In genomic region chr19:19120308-19121156, GRCh38 we compare ENCODE assay signal across 8 cellular contexts. TPM values are rescaled to one million over a fixed set of nuclear protein-coding genes. Genes with fewer than 3 reads are reported as not detected.
DNase-seq lines count a peak whose midpoint lies in the region; ATAC-seq and TF ChIP-seq lines count a peak whose summit lies in the region.

No MANE protein-coding gene starts in this region.

- WGBS in endodermal cell (ENCODE audit: insufficient coverage in 1 of 2, insufficient read length in 1 of 2), 2 experiments, result 66 to 98% methylated on average over 11 to 31 of the region's 34 CpGs

- H3K27ac ChIP-seq in endodermal cell (ENCODE audit: low read depth, low read length), result no peak overlapping the region
- peak overlapping the region; percentile 14 for H3K27ac ChIP-seq in naive thymus-derived CD4-positive, alpha-beta T cell (ENCODE audit: low read depth, low read length)

- POLR2A ChIA-PET in naive thymus-derived CD4-positive, alpha-beta T cell (lab: Charles Lee), result interaction anchor here (0.5 kb wide), 1 partner anchor 44 kb away, joined by 4 read pairs; no protein-coding TSS in a partner anchor

- H3K4me1 Mint-ChIP-seq in endodermal cell, result no peaks in the 10 kb centered on the region
- H3K4me1 Mint-ChIP-seq in naive thymus-derived CD4-positive, alpha-beta T cell, result no peaks in the 10 kb centered on the region

- H3K27ac Mint-ChIP-seq in endodermal cell, result no peak overlapping the region
- H3K27ac Mint-ChIP-seq in naive thymus-derived CD4-positive, alpha-beta T cell, result no peak overlapping the region

- peak; percentile 98 for DNase-seq in ELF-1 (ENCODE audit: low read depth, low spot score)
- peak; percentile 51 for DNase-seq in NCI-H2029 (lab: John Stamatoyannopoulos, UW)
- DNase-seq in endodermal cell, result peak; percentile 100
- DNase-seq in naive thymus-derived CD4-positive, alpha-beta T cell, result no peak
- no peak for DNase-seq in activated CD4-positive, CD25-positive, alpha-beta regulatory T cell treated with anti-CD3 and anti-CD28 coated beads, Interleukin-2, amount 50 U/mL, for 72 hours

- peaks cover 46% of the 10 kb centered on the region for H3K36me3 Mint-ChIP-seq in endodermal cell (ENCODE audit: low read depth)
- peaks cover 14 to 31% (median 20%) of the 10 kb centered on the region in 5 donors for H3K36me3 Mint-ChIP-seq in naive thymus-derived CD4-positive, alpha-beta T cell

- H3K9ac ChIP-seq in endodermal cell (ENCODE audit: extremely low read depth, low read length, poor library complexity, severe bottlenecking), result no peak overlapping the region

- no peaks in the 10 kb centered on the region for H3K4me1 ChIP-seq in endodermal cell (ENCODE audit: control insufficient read depth, insufficient read depth, low read length)
- no peaks in the 10 kb centered on the region for H3K4me1 ChIP-seq in naive thymus-derived CD4-positive, alpha-beta T cell (ENCODE audit: control insufficient read depth in 2 of 2, insufficient read depth in 2 of 2, low read length in 2 of 2)

- peak; percentile 16 for ATAC-seq in naive thymus-derived CD4-positive, alpha-beta T cell
- ATAC-seq in GM18909 (IDR thresholded peaks at IDR 0.05; ENCODE audit: poor library complexity, unreplicated experiment) (no peak), GM21423 (IDR thresholded peaks at IDR 0.05; ENCODE audit: unreplicated experiment) (no peak), HG02852 (IDR thresholded peaks at IDR 0.05; ENCODE audit: unreplicated experiment) (no peak)

- peaks cover 18% of the 10 kb centered on the region for H3K9me3 ChIP-seq in endodermal cell (ENCODE audit: control insufficient read depth, low read length)
- no peaks in the 10 kb centered on the region for H3K9me3 ChIP-seq in naive thymus-derived CD4-positive, alpha-beta T cell (ENCODE audit: control insufficient read depth in 2 of 3, low read length in 3 of 3)

- no peak overlapping the region for H3K4me3 ChIP-seq in endodermal cell (ENCODE audit: low read length)
- H3K4me3 ChIP-seq in naive thymus-derived CD4-positive, alpha-beta T cell (ENCODE audit: low read length), result no peak overlapping the region

- no peaks in the 10 kb centered on the region for H3K27me3 ChIP-seq in endodermal cell (ENCODE audit: control insufficient read depth, insufficient read depth, low read length, poor library complexity, severe bottlenecking)
- no peaks in the 10 kb centered on the region for H3K27me3 ChIP-seq in naive thymus-derived CD4-positive, alpha-beta T cell (ENCODE audit: control insufficient read depth in 2 of 2, insufficient read depth in 2 of 2, low read length in 2 of 2)

- H3K4me3 Mint-ChIP-seq in endodermal cell, result peak overlapping the region; percentile 33
- H3K4me3 Mint-ChIP-seq in naive thymus-derived CD4-positive, alpha-beta T cell, result no peak overlapping the region

- peaks cover 31% of the 10 kb centered on the region for H3K36me3 ChIP-seq in endodermal cell (ENCODE audit: control insufficient read depth, insufficient read depth, low read length)
- H3K36me3 ChIP-seq in naive thymus-derived CD4-positive, alpha-beta T cell (ENCODE audit: control insufficient read depth in 2 of 3, insufficient read depth in 3 of 3, low read length in 3 of 3), result peaks cover 0 to 30% (median 0%) of the 10 kb centered on the region in 3 experiments

- H3K27me3 Mint-ChIP-seq in endodermal cell (ENCODE audit: insufficient read depth), result no peaks in the 10 kb centered on the region
- H3K27me3 Mint-ChIP-seq in naive thymus-derived CD4-positive, alpha-beta T cell, result no peaks in the 10 kb centered on the region

- intact Hi-C loops in naive thymus-derived CD4-positive, alpha-beta T cell (cut with micrococcal nuclease), result no loop called here

- peak; percentile 45 for TF ChIP-seq CTCF in endodermal cell (conservative IDR thresholded peaks at IDR 0.05)

- CTCF ChIA-PET in naive thymus-derived CD4-positive, alpha-beta T cell (lab: Charles Lee), result no interaction called here

- H3K9me3 Mint-ChIP-seq in endodermal cell, result peaks cover 22% of the 10 kb centered on the region
- H3K9me3 Mint-ChIP-seq in naive thymus-derived CD4-positive, alpha-beta T cell, result peaks cover 0 to 13% (median 7%) of the 10 kb centered on the region in 11 donors

RNA-seq across cellular contexts. Expression of gene TMEM161A, which starts 17.7 kb away (rescaled TPM):
- total RNA-seq in endodermal cell, result 10 to 100 TPM; 56.1 to 66.6 TPM
- 40.4 TPM for polyA plus RNA-seq in endodermal cell (2013, experiment 1 of 2)
- polyA plus RNA-seq in endodermal cell (2013, experiment 2 of 2), result 37.8 TPM
- 10 to 100 TPM; 15.8 to 32.7 (median 23.5) TPM for total RNA-seq in naive thymus-derived CD4-positive, alpha-beta T cell
- polyA plus RNA-seq in naive thymus-derived CD4-positive, alpha-beta T cell, result 10 to 100 TPM; 17.2 to 29.5 TPM

RNA-seq across cellular contexts. Expression of gene MEF2B, which starts 49.5 kb away (rescaled TPM):
- total RNA-seq in endodermal cell, result 1 to 10 TPM; 1.2 to 1.6 TPM
- polyA plus RNA-seq in endodermal cell (2013, experiment 1 of 2), result 0.64 TPM
- polyA plus RNA-seq in endodermal cell (2013, experiment 2 of 2), result 0.99 TPM
- 1 to 10 TPM; 3.0 to 6.4 (median 4.9) TPM for total RNA-seq in naive thymus-derived CD4-positive, alpha-beta T cell
- under 1 TPM in 1 of 2 donors, not detected in 1; 0.27 TPM for polyA plus RNA-seq in naive thymus-derived CD4-positive, alpha-beta T cell

RNA-seq across cellular contexts. Expression of gene SLC25A42, which starts 56.7 kb away (rescaled TPM):
- total RNA-seq in endodermal cell, result 1 to 10 TPM; 6.6 to 7.2 TPM
- 7.0 TPM for polyA plus RNA-seq in endodermal cell (2013, experiment 1 of 2)
- 7.3 TPM for polyA plus RNA-seq in endodermal cell (2013, experiment 2 of 2)
- 10 to 100 TPM; 19.0 to 36.1 (median 21.6) TPM for total RNA-seq in naive thymus-derived CD4-positive, alpha-beta T cell
- 10 to 100 TPM in 1 of 2 donors, 1 to 10 TPM in 1; 8.2 to 19.6 TPM for polyA plus RNA-seq in naive thymus-derived CD4-positive, alpha-beta T cell

Comparison
In these comparisons a context has a peak if more than half of its experiments do, and no peak if none do; other contexts are left out.
1. DNase-seq: peak in ELF-1 (single experiment), NCI-H2029 (single experiment) and endodermal cell (single experiment); none in naive thymus-derived CD4-positive, alpha-beta T cell (0 of 9) and activated CD4-positive, CD25-positive, alpha-beta regulatory T cell treated with anti-CD3 and anti-CD28 coated beads, Interleukin-2, amount 50 U/mL, for 72 hours (single experiment).